In the genomic region with DNA sequence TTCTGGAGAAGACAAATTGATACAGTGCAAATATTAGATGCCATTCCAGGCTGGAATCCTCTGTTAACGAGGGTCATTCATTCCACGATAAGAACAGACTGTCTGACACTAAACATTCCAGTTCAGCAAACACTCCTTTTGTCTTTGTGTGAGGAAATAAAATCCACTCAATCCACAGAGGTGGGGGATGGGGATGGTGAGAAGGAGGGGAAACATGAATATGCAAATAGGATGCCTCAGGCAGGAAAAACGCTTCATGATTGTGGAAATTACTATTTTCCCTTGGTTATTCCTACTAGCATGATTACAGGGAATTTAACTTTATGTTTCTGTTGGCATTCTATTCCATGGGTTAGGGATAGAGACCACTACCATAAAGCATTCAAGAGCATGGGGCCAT, we compare ENCODE assay signal across 1 cellular context.
TF ChIP-seq lines count a peak whose summit lies in the region.

No MANE protein-coding gene starts in this region.

TF ChIP-seq in GM23338, 12 proteins besides CTCF, POLR2A, EP300 and RAD21 (continued from another document):
- TF ChIP-seq, protein P1, sequence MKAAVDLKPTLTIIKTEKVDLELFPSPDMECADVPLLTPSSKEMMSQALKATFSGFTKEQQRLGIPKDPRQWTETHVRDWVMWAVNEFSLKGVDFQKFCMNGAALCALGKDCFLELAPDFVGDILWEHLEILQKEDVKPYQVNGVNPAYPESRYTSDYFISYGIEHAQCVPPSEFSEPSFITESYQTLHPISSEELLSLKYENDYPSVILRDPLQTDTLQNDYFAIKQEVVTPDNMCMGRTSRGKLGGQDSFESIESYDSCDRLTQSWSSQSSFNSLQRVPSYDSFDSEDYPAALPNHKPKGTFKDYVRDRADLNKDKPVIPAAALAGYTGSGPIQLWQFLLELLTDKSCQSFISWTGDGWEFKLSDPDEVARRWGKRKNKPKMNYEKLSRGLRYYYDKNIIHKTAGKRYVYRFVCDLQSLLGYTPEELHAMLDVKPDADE (IDR thresholded peaks at IDR 0.05): no peak
- TF ChIP-seq NANOG (IDR thresholded peaks at IDR 0.05; ENCODE audit: borderline replicate concordance): no peak
- TF ChIP-seq, protein P2, sequence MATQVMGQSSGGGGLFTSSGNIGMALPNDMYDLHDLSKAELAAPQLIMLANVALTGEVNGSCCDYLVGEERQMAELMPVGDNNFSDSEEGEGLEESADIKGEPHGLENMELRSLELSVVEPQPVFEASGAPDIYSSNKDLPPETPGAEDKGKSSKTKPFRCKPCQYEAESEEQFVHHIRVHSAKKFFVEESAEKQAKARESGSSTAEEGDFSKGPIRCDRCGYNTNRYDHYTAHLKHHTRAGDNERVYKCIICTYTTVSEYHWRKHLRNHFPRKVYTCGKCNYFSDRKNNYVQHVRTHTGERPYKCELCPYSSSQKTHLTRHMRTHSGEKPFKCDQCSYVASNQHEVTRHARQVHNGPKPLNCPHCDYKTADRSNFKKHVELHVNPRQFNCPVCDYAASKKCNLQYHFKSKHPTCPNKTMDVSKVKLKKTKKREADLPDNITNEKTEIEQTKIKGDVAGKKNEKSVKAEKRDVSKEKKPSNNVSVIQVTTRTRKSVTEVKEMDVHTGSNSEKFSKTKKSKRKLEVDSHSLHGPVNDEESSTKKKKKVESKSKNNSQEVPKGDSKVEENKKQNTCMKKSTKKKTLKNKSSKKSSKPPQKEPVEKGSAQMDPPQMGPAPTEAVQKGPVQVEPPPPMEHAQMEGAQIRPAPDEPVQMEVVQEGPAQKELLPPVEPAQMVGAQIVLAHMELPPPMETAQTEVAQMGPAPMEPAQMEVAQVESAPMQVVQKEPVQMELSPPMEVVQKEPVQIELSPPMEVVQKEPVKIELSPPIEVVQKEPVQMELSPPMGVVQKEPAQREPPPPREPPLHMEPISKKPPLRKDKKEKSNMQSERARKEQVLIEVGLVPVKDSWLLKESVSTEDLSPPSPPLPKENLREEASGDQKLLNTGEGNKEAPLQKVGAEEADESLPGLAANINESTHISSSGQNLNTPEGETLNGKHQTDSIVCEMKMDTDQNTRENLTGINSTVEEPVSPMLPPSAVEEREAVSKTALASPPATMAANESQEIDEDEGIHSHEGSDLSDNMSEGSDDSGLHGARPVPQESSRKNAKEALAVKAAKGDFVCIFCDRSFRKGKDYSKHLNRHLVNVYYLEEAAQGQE (IDR thresholded peaks at IDR 0.05; ENCODE audit: unreplicated experiment): no peak
- no peak for TF ChIP-seq STAT1 (IDR thresholded peaks at IDR 0.05; ENCODE audit: unreplicated experiment)
- TF ChIP-seq JUNB (IDR thresholded peaks at IDR 0.05; ENCODE audit: unreplicated experiment): no peak
- no peak for TF ChIP-seq ZNF114 (CRISPR knock-in tag; IDR thresholded peaks at IDR 0.05)
- TF ChIP-seq EZH2 (IDR thresholded peaks at IDR 0.05; ENCODE audit: low read depth, unreplicated experiment): no peak
- no peak for TF ChIP-seq CREB1 (CRISPR knock-in tag; IDR thresholded peaks at IDR 0.05; ENCODE audit: low read depth)
- no peak for TF ChIP-seq EZH2phosphoT487 (IDR thresholded peaks at IDR 0.05; ENCODE audit: unreplicated experiment)
- TF ChIP-seq POLR2AphosphoS5 (IDR thresholded peaks at IDR 0.05; ENCODE audit: low read depth): no peak
